In the genomic region with DNA sequence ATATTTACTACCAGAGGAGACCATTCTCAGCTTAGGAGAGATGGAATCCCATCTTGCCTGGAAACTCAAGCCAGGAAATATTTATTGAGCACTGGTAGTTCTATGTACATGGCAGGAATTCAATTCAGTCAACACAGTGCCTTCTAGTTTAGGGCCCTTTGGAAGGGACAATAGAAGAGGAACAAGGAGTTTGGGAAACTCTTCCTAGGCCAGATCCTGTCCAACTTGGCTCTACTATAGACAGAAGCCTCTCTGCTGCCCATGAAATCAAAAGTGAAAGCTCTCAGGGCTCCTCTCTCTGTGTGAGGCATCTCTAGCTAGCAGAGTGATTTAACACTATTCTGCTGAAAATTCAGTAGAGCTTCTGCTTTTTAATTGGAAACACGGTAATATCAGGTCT, we compare ENCODE assay signal across 9 cellular contexts.
A peak's percentile ranks its signal among the peaks of the same experiment; 100 is the strongest.
DNase-seq lines count a peak whose midpoint lies in the region; ATAC-seq and TF ChIP-seq lines count a peak whose summit lies in the region.
"Had no signal": no experiment of that assay in that cellular context is flagged by ENCODE, and none has a peak within 500 bp of the region (broad histone marks: within the 10 kb centered on the region; RNA-seq: fewer than 3 reads in every experiment).

No MANE protein-coding gene starts in this region.

- no peak overlapping the region for H3K4me3 ChIP-seq in transverse colon
- no peak overlapping the region for H3K4me3 ChIP-seq in lower leg skin (ENCODE audit: low read depth, poor library complexity, severe bottlenecking)

- WGBS in transverse colon (ENCODE audit: low coverage in 1 of 2), 2 donors: 44 to 51% methylated on average over 1 of the region's 1 CpG
- WGBS in lower leg skin, 2 donors: 35 to 67% methylated on average over 1 of the region's 1 CpG

- intact Hi-C loops in transverse colon (cut with DNase I; ENCODE audit: low total_unique reads) (no loop called here), lower leg skin (cut with DNase I; ENCODE audit: low total_unique reads) (no loop called here)

- H3K36me3 Mint-ChIP-seq in endothelial cell (ENCODE audit: low read depth, unreplicated experiment): no peaks in the 10 kb centered on the region

- ATAC-seq in HG03108 (IDR thresholded peaks at IDR 0.05; ENCODE audit: unreplicated experiment): peak; percentile 94
- no peak for ATAC-seq in activated CD4-positive, CD25-positive, alpha-beta regulatory T cell treated with anti-CD3 and anti-CD28 coated beads, Interleukin-2, amount 50 U/mL, for 24 hours

- TF ChIP-seq CTCF in GM13977 (IDR thresholded peaks at IDR 0.05; ENCODE audit: extremely low read depth, insufficient read depth, missing control alignments) (no peak), GM20000 (IDR thresholded peaks at IDR 0.05; ENCODE audit: extremely low read depth, missing control alignments) (no peak), transverse colon (IDR thresholded peaks at IDR 0.05) (no peak), lower leg skin (IDR thresholded peaks at IDR 0.05) (no peak), endothelial cell (IDR thresholded peaks at IDR 0.05; ENCODE audit: unreplicated experiment) (no peak)

- no peak for TF ChIP-seq EP300 in transverse colon (IDR thresholded peaks at IDR 0.05; ENCODE audit: low read depth)

- H3K27ac ChIP-seq in cingulate gyrus (ENCODE audit: low read depth, low read length) (peak overlapping the region; percentile 66), transverse colon (no peak overlapping the region)
- H3K27ac ChIP-seq: epithelial cell of prostate had no signal

- H3K4me1 ChIP-seq in transverse colon: no peaks in the 10 kb centered on the region

- in situ Hi-C loops in GM13977 (cut with MboI; ENCODE audit: low pct_unique_long_range_greater_than_20kb, low sequenced_read_pairs, unreplicated experiment) (no loop called here), transverse colon (cut with MboI; ENCODE audit: low pct_ligation_motif_present in 1 of 4, low pct_unique_long_range_greater_than_20kb in 1 of 4, low sequenced_read_pairs in 3 of 4) (no loop called here)

- no peaks in the 10 kb centered on the region for H3K4me1 Mint-ChIP-seq in endothelial cell (ENCODE audit: unreplicated experiment)

- no peak overlapping the region for H3K4me3 Mint-ChIP-seq in endothelial cell (ENCODE audit: unreplicated experiment)

- no peaks in the 10 kb centered on the region for H3K27me3 Mint-ChIP-seq in endothelial cell (ENCODE audit: unreplicated experiment)

- no peak overlapping the region for H3K27ac Mint-ChIP-seq in endothelial cell (ENCODE audit: unreplicated experiment)

- TF ChIP-seq POLR2A in transverse colon (IDR thresholded peaks at IDR 0.05): no peak
- no peak for TF ChIP-seq POLR2A in lower leg skin (IDR thresholded peaks at IDR 0.05)

- no peaks in the 10 kb centered on the region for H3K9me3 Mint-ChIP-seq in endothelial cell (ENCODE audit: unreplicated experiment)

- no peaks in the 10 kb centered on the region for H3K36me3 ChIP-seq in transverse colon

- H3K27me3 ChIP-seq in transverse colon: no peaks in the 10 kb centered on the region

- H3K9me3 ChIP-seq in transverse colon: no peaks in the 10 kb centered on the region

- DNase-seq in GM13977 (ENCODE audit: low spot score) (peak; percentile 39), GM20000 (ENCODE audit: low spot score) (peak; percentile 38), transverse colon (no peak), lower leg skin (ENCODE audit: low spot score in 2 of 2) (no peak), endothelial cell (ENCODE audit: low spot score) (no peak)

Comparison
In these comparisons a context has a peak if more than half of its experiments do, and no peak if none do; other contexts are left out.
1. DNase-seq: peak in GM13977 (single experiment) and GM20000 (single experiment); none in transverse colon (single experiment), lower leg skin (0 of 2) and endothelial cell (single experiment).